26 cellular contexts compared by ENCODE assay signal in genomic region chr11:63010934-63011439, GRCh38. TPM values are rescaled to one million over a fixed set of nuclear protein-coding genes. Genes with fewer than 3 reads are reported as not detected.
DNase-seq lines count a peak whose midpoint lies in the region; ATAC-seq, FAIRE-seq and TF ChIP-seq lines count a peak whose summit lies in the region.
"Had no signal": no experiment of that assay in that cellular context is flagged by ENCODE, and none has a peak within 500 bp of the region (broad histone marks: within the 10 kb centered on the region; RNA-seq: fewer than 3 reads in every experiment).

No MANE protein-coding gene starts in this region.

- H3K9me3 ChIP-seq in H9 (ENCODE audit: control insufficient read depth, low read depth, low read length): no peaks in the 10 kb centered on the region
- H3K9me3 ChIP-seq in mesenchymal stem cell (ENCODE audit: control insufficient read depth, low read length): no peaks in the 10 kb centered on the region
- H3K9me3 ChIP-seq: A549, HAP-1 had no signal

- no peak for DNase-seq in GM23338 (ENCODE audit: low spot score)
- no peak for DNase-seq in H9
- no peak for DNase-seq in bronchial epithelial cell (ENCODE audit: low read depth)
- DNase-seq in mesenchymal stem cell: no peak
- no peak for DNase-seq in AG08396 (ENCODE audit: low spot score)
- no peak for DNase-seq in NCI-H524 (lab: John Stamatoyannopoulos, UW)
- DNase-seq in NCI-H2081 treated with DMSO at 0.1 percent for 48 hours (lab: John Stamatoyannopoulos, UW): no peak
- DNase-seq: 8988T; ACHN; C1 segment of cervical spinal cord; Calu3; CD4-positive, alpha-beta memory T cell; COR-L47; DMS53; DMS79 treated with DMSO at 0.1 percent for 48 hours; GF-D8; GOT3; HFFc6 had no signal

- H3K36me3 ChIP-seq in GM23338 (ENCODE audit: insufficient read depth) (no peaks in the 10 kb centered on the region), bronchial epithelial cell (ENCODE audit: control insufficient read depth, insufficient read depth, low read length) (no peaks in the 10 kb centered on the region), mesenchymal stem cell (ENCODE audit: control insufficient read depth in 1 of 2, insufficient read depth in 2 of 2, low read depth in 1 of 2, low read length in 2 of 2) (no peaks in the 10 kb centered on the region)
- H3K36me3 ChIP-seq: HAP-1 had no signal

- H2BK15ac ChIP-seq in H9 (ENCODE audit: low read depth, low read length) (no peak overlapping the region), mesenchymal stem cell (ENCODE audit: low read depth, poor library complexity, severe bottlenecking) (no peak overlapping the region)

- TF ChIP-seq CTCF in GM23338 (conservative IDR thresholded peaks at IDR 0.05; ENCODE audit: low read depth in 2 of 2) (no peak), H9 (conservative IDR thresholded peaks at IDR 0.05) (no peak), bronchial epithelial cell (IDR thresholded peaks at IDR 0.05; ENCODE audit: insufficient read depth, low read length, severe bottlenecking) (no peak)

- no peaks in the 10 kb centered on the region for H3K9me2 ChIP-seq in GM23338 (ENCODE audit: insufficient read depth)

- H2BK5ac ChIP-seq in H9 (ENCODE audit: insufficient read length, low read length) (no peak overlapping the region), mesenchymal stem cell (ENCODE audit: low read depth, low read length, poor library complexity, severe bottlenecking) (no peak overlapping the region)

- H2BK12ac ChIP-seq in H9 (ENCODE audit: insufficient read length, low read depth, low read length) (no peak overlapping the region), mesenchymal stem cell (ENCODE audit: low read length in 2 of 2) (no peak overlapping the region)

- no CpG with 5 or more reads among the region's 5 CpGs for WGBS in H9 (ENCODE audit: extremely low coverage, insufficient read length, low lambda C conversion rate)
- 71% methylated on average over 5 of the region's 5 CpGs for WGBS in mesenchymal stem cell

- no peaks in the 10 kb centered on the region for H3K23me2 ChIP-seq in H9 (ENCODE audit: insufficient read length, low read depth, low read length, poor library complexity, severe bottlenecking)

- no peak overlapping the region for H3K4me3 Mint-ChIP-seq in GM23338
- no peak overlapping the region for H3K4me3 Mint-ChIP-seq in H9
- H3K4me3 Mint-ChIP-seq: CD4-positive, alpha-beta memory T cell; HFFc6 had no signal

- H4K91ac ChIP-seq in H9 (ENCODE audit: insufficient read length, low read depth, low read length) (no peak overlapping the region), mesenchymal stem cell (ENCODE audit: low read length) (no peak overlapping the region)

- H3K27ac Mint-ChIP-seq in GM23338: no peak overlapping the region
- no peak overlapping the region for H3K27ac Mint-ChIP-seq in H9
- H3K27ac Mint-ChIP-seq: CD4-positive, alpha-beta memory T cell; HFFc6 had no signal

- peaks cover 18% of the 10 kb centered on the region for H3K4me1 Mint-ChIP-seq in GM23338
- H3K4me1 Mint-ChIP-seq in H9: peaks cover 20 to 31% of the 10 kb centered on the region in 2 experiments
- H3K4me1 Mint-ChIP-seq: CD4-positive, alpha-beta memory T cell had no signal

- H3K79me2 ChIP-seq in GM23338 (replicated peaks; ENCODE audit: insufficient read depth) (no peaks in the 10 kb centered on the region), H9 (ENCODE audit: insufficient read depth, low read length) (no peaks in the 10 kb centered on the region)

- no peak overlapping the region for H3K56ac ChIP-seq in H9 (ENCODE audit: insufficient read length, low read depth, low read length)

- H3T11ph ChIP-seq in H9 (ENCODE audit: low read length): no peak overlapping the region

- H3K36me3 Mint-ChIP-seq in GM23338 (ENCODE audit: low read depth) (no peaks in the 10 kb centered on the region), H9 (ENCODE audit: insufficient read depth in 1 of 3, low read depth in 3 of 3) (no peaks in the 10 kb centered on the region)
- H3K36me3 Mint-ChIP-seq: CD4-positive, alpha-beta memory T cell had no signal

- H4K8ac ChIP-seq in H9 (replicated peaks; ENCODE audit: insufficient read length, low read depth, low read length) (no peak overlapping the region), mesenchymal stem cell (ENCODE audit: low read length) (no peak overlapping the region)

- H2AK5ac ChIP-seq in H9 (ENCODE audit: insufficient read length, low read length) (no peak overlapping the region), mesenchymal stem cell (ENCODE audit: low read length, severe bottlenecking) (no peak overlapping the region)

- H3K18ac ChIP-seq in H9 (ENCODE audit: insufficient read length, low read depth, low read length): no peak overlapping the region
- H3K18ac ChIP-seq in mesenchymal stem cell (ENCODE audit: low read depth in 1 of 2, low read length in 2 of 2): no peak overlapping the region

- H3K4ac ChIP-seq in H9 (ENCODE audit: low read depth, low read length) (no peak overlapping the region), mesenchymal stem cell (ENCODE audit: low read depth in 1 of 2, low read length in 2 of 2) (no peak overlapping the region)

- H3K9me3 Mint-ChIP-seq in GM23338 (no peaks in the 10 kb centered on the region), H9 (no peaks in the 10 kb centered on the region; a peak in 1 of 5 replicates)
- H3K9me3 Mint-ChIP-seq: CD4-positive, alpha-beta memory T cell; HFFc6 had no signal

- no peak overlapping the region for H3K9ac ChIP-seq in H9 (ENCODE audit: extremely low read depth, insufficient read length, low read length)
- no peak overlapping the region for H3K9ac ChIP-seq in mesenchymal stem cell (ENCODE audit: low read length)

- peaks cover 4% of the 10 kb centered on the region for H3K27me3 Mint-ChIP-seq in GM23338 (ENCODE audit: insufficient read depth, low read depth, poor library complexity)
- H3K27me3 Mint-ChIP-seq in H9 (ENCODE audit: low read depth): peaks cover 7% of the 10 kb centered on the region

- peak; percentile 43 for FAIRE-seq in bronchial epithelial cell (lab: Jason Lieb, UNC)
- FAIRE-seq: A549, GM12891, GM18507 had no signal

- no peaks in the 10 kb centered on the region; the same call in 1 of the 2 replicates for H3K4me1 ChIP-seq in GM23338 (ENCODE audit: insufficient read depth)
- H3K4me1 ChIP-seq in H9 (ENCODE audit: insufficient read depth, low read length): no peaks in the 10 kb centered on the region; the same call in 1 of the 2 replicates
- peaks cover 6% of the 10 kb centered on the region for H3K4me1 ChIP-seq in mesenchymal stem cell (ENCODE audit: control insufficient read depth, insufficient read depth, low read depth, low read length)
- H3K4me1 ChIP-seq: A549, HAP-1 had no signal

- H3K4me2 ChIP-seq in GM23338: no peak overlapping the region
- H3K4me2 ChIP-seq in H9 (ENCODE audit: insufficient read depth, insufficient read length, low read length): no peak overlapping the region
- no peak overlapping the region for H3K4me2 ChIP-seq in mesenchymal stem cell (ENCODE audit: low read length, poor library complexity, severe bottlenecking)
- H3K4me2 ChIP-seq: A549 had no signal

- no peak overlapping the region for H2BK20ac ChIP-seq in H9 (ENCODE audit: low read depth, low read length, poor library complexity, severe bottlenecking)

- H4K5ac ChIP-seq in H9 (ENCODE audit: insufficient read length, low read depth, low read length): no peak overlapping the region

- H3K27ac ChIP-seq in GM23338 (ENCODE audit: low read depth): no peak overlapping the region
- H3K27ac ChIP-seq in H9 (ENCODE audit: insufficient read length, low read depth, low read length): no peak overlapping the region
- no peak overlapping the region for H3K27ac ChIP-seq in mesenchymal stem cell (ENCODE audit: low read length, poor library complexity, severe bottlenecking)
- H3K27ac ChIP-seq: A549 had no signal

- H3K27me3 ChIP-seq in GM23338 (ENCODE audit: insufficient read depth): no peaks in the 10 kb centered on the region
- no peaks in the 10 kb centered on the region for H3K27me3 ChIP-seq in H9 (ENCODE audit: insufficient read depth, low read length)
- peaks cover 1% of the 10 kb centered on the region for H3K27me3 ChIP-seq in bronchial epithelial cell (ENCODE audit: control insufficient read depth, insufficient read depth, low read length)
- H3K27me3 ChIP-seq in mesenchymal stem cell (ENCODE audit: control insufficient read depth in 1 of 2, insufficient read depth in 1 of 2, low read length in 2 of 2): peaks cover 47 to 74% of the 10 kb centered on the region in 2 experiments

- no peak overlapping the region for H2BK120ac ChIP-seq in H9 (ENCODE audit: low read depth, low read length, poor library complexity, severe bottlenecking)
- H2BK120ac ChIP-seq in mesenchymal stem cell (ENCODE audit: low read depth, low read length): no peak overlapping the region

- ATAC-seq in GM23338 (no peak), HG02840 (IDR thresholded peaks at IDR 0.05; ENCODE audit: low FRiP score, unreplicated experiment) (no peak)
- ATAC-seq: A549 had no signal

- no peak overlapping the region for H3K23ac ChIP-seq in H9 (ENCODE audit: insufficient read length, low read depth, low read length)
- H3K23ac ChIP-seq in mesenchymal stem cell (ENCODE audit: low read length in 2 of 2): no peak overlapping the region

- H2AFZ ChIP-seq in GM23338 (0 out of 2 replicates have a peak overlapping the region, but pooled peaks have one; percentile 43), H9 (ENCODE audit: low read length) (no peak overlapping the region), mesenchymal stem cell (ENCODE audit: low read depth, low read length) (peak overlapping the region; percentile 11)

- H3F3A ChIP-seq in GM23338 (replicated peaks; ENCODE audit: low read depth): no peaks in the 10 kb centered on the region

- no peaks in the 10 kb centered on the region for H4K20me1 ChIP-seq in GM23338 (replicated peaks; ENCODE audit: insufficient read depth)
- no peaks in the 10 kb centered on the region for H4K20me1 ChIP-seq in H9 (ENCODE audit: control insufficient read depth, insufficient read depth, insufficient read length)

- H3K14ac ChIP-seq in H9 (ENCODE audit: insufficient read depth, low read length) (peak overlapping the region; percentile 6; the same call in 1 of the 2 replicates), mesenchymal stem cell (ENCODE audit: low read length in 2 of 2) (no peak overlapping the region)

- H3K4me3 ChIP-seq in GM23338 (no peak overlapping the region), bronchial epithelial cell (ENCODE audit: low read depth, low read length) (no peak overlapping the region), mesenchymal stem cell (ENCODE audit: insufficient read depth in 1 of 2, low read depth in 1 of 2, low read length in 2 of 2) (no peak overlapping the region)
- H3K4me3 ChIP-seq: A549, HAP-1 had no signal

- H3K79me1 ChIP-seq in H9 (ENCODE audit: insufficient read depth, low read depth, low read length, poor library complexity, severe bottlenecking): no peaks in the 10 kb centered on the region
- H3K79me1 ChIP-seq in mesenchymal stem cell (replicated peaks; ENCODE audit: low read length, poor library complexity, severe bottlenecking): no peaks in the 10 kb centered on the region

RNA-seq across cellular contexts. Expression of gene SLC22A8, which starts 4.7 kb away (rescaled TPM):
- total RNA-seq in GM23338 (2014; rRNA removed; shearing (Covaris generic)): not detected in 2 replicates
- not detected in 2 replicates for polyA plus RNA-seq in GM23338 (2016; fragmentation: Nextera tagmentation; extraction: Ambion mirVana)
- total RNA-seq in H9 (2021) (not detected in 2 replicates), bronchial epithelial cell (not detected in 2 replicates)
- polyA plus RNA-seq in mesenchymal stem cell (2013, experiment 1 of 2): not detected
- not detected for polyA plus RNA-seq in mesenchymal stem cell (2013, experiment 2 of 2)
- total RNA-seq: Calu3; CD4-positive, alpha-beta memory T cell; Daoy; G401; HFFc6 had no signal
- polyA plus RNA-seq: A549; BJ; CD4-positive, alpha-beta memory T cell had no signal

RNA-seq across cellular contexts. Expression of gene SLC22A6, which starts 26.2 kb away (rescaled TPM):
- not detected in 2 replicates for total RNA-seq in GM23338 (2014; rRNA removed; shearing (Covaris generic))
- polyA plus RNA-seq in GM23338 (2016; fragmentation: Nextera tagmentation; extraction: Ambion mirVana): not detected in 2 replicates
- total RNA-seq in H9 (2021): not detected in 2 replicates
- total RNA-seq in bronchial epithelial cell: not detected in 2 replicates
- polyA plus RNA-seq in mesenchymal stem cell (2013, experiment 1 of 2): not detected
- not detected for polyA plus RNA-seq in mesenchymal stem cell (2013, experiment 2 of 2)
- total RNA-seq: Calu3; CD4-positive, alpha-beta memory T cell; Daoy; G401; HFFc6 had no signal
- polyA plus RNA-seq: A549; BJ; CD4-positive, alpha-beta memory T cell had no signal
